ENCODE assay signal across 8 cellular contexts in genomic region chr13:49606747-49607648, GRCh38. TPM values are rescaled to one million over a fixed set of nuclear protein-coding genes. Genes with fewer than 3 reads are reported as not detected.
DNase-seq lines count a peak whose midpoint lies in the region; ATAC-seq and TF ChIP-seq lines count a peak whose summit lies in the region.

No MANE protein-coding gene starts in this region.

- peak overlapping the region; percentile 52 for H3K4me3 ChIP-seq in GM06990 (replicated peaks; ENCODE audit: low read depth, low read length)
- peak overlapping the region in 1 of 2 donors; percentile 14 for H3K4me3 ChIP-seq in testis

- TF ChIP-seq POLR2A in testis (IDR thresholded peaks at IDR 0.05), result no peak

- H3K27ac Mint-ChIP-seq in osteocyte (ENCODE audit: unreplicated experiment), result peak overlapping the region; percentile 78

- H3K27me3 ChIP-seq in GM06990 (replicated peaks; ENCODE audit: control insufficient read depth, insufficient read depth, low read length) (no peaks in the 10 kb centered on the region), testis (no peaks in the 10 kb centered on the region)

- H3K4me3 Mint-ChIP-seq in osteocyte (ENCODE audit: unreplicated experiment), result peak overlapping the region; percentile 63

- DNase-seq in GM06990 (ENCODE audit: extremely low read depth, insufficient read length), result peak; percentile 34
- DNase-seq in NCI-H1092 (lab: John Stamatoyannopoulos, UW), result peak; percentile 40
- DNase-seq in SK-N-DZ (ENCODE audit: low spot score), result peak; percentile 86
- peak; percentile 83 for DNase-seq in activated naive CD4-positive, alpha-beta T cell treated with Interleukin-2 at 50 U/mL for 16 hours
- peak; percentile 78 for DNase-seq in germinal center (ENCODE audit: low spot score)
- peak; percentile 91 for DNase-seq in osteocyte (ENCODE audit: extremely low spot score, unreplicated experiment)
- DNase-seq in testis, result peak; percentile 92

- H3K4me1 ChIP-seq in testis, result no peaks in the 10 kb centered on the region

- H3K36me3 Mint-ChIP-seq in osteocyte (ENCODE audit: unreplicated experiment), result no peaks in the 10 kb centered on the region

- TF ChIP-seq CTCF in GM06990 (IDR thresholded peaks at IDR 0.05; ENCODE audit: insufficient read depth, low read length, poor library complexity, severe bottlenecking) (peak; percentile 79), osteocyte (IDR thresholded peaks at IDR 0.05) (peak; percentile 87), testis (IDR thresholded peaks at IDR 0.05) (peak; percentile 54 to 64 (median 63))

- H3K9me3 Mint-ChIP-seq in osteocyte (ENCODE audit: unreplicated experiment), result no peaks in the 10 kb centered on the region

- H3K36me3 ChIP-seq in GM06990 (ENCODE audit: control insufficient read depth, insufficient read depth, low read length), result no peaks in the 10 kb centered on the region
- no peaks in the 10 kb centered on the region for H3K36me3 ChIP-seq in testis (ENCODE audit: low read depth, missing control alignments)

- WGBS in testis, 2 donors, result 45 to 48% methylated on average over 15 of the region's 15 CpGs

- H3K9me3 ChIP-seq in testis, result no peaks in the 10 kb centered on the region

- H3K4me1 Mint-ChIP-seq in osteocyte (ENCODE audit: unreplicated experiment), result peaks cover 4% of the 10 kb centered on the region

- intact Hi-C loops in testis (cut with DNase I; ENCODE audit: low total_unique reads), result no loop called here

- peak; percentile 94 for ATAC-seq in HG02588 (IDR thresholded peaks at IDR 0.05; ENCODE audit: unreplicated experiment)

- H3K27ac ChIP-seq in testis, result peak overlapping the region in 1 of 2 donors; percentile 22

- H3K27me3 Mint-ChIP-seq in osteocyte (ENCODE audit: unreplicated experiment), result no peaks in the 10 kb centered on the region

RNA-seq across cellular contexts. Expression of gene ARL11, which starts 21.3 kb away (rescaled TPM):
- 0.03 and 0.45 TPM in 2 replicates for polyA plus RNA-seq in SK-N-DZ (2014; cell fraction: cytosol; rRNA removed)
- polyA plus RNA-seq in SK-N-DZ (2014; cell fraction: nucleus; rRNA removed), result 0.11 TPM in 1 of 2 replicates, not detected in the other
- total RNA-seq in osteocyte (not detected in 2 replicates), testis (under 1 TPM; 0.25 to 0.47 TPM)
- polyA plus RNA-seq in testis (ENCODE audit: insufficient read depth, low read depth, low replicate concordance), result 0.62 TPM

RNA-seq across cellular contexts. Expression of gene RCBTB1, which starts 21.6 kb away (rescaled TPM):
- polyA plus RNA-seq in SK-N-DZ (2014; cell fraction: cytosol; rRNA removed), result 38.6 and 45.3 TPM in 2 replicates
- polyA plus RNA-seq in SK-N-DZ (2014; cell fraction: nucleus; rRNA removed), result 39.3 and 48.8 TPM in 2 replicates
- total RNA-seq in osteocyte (26.2 and 29.3 TPM in 2 replicates), testis (10 to 100 TPM; 20.5 to 32.8 TPM)
- 14.4 TPM for polyA plus RNA-seq in testis (ENCODE audit: insufficient read depth, low read depth, low replicate concordance)

Comparison
In these comparisons a context has a peak if more than half of its experiments do, and no peak if none do; other contexts are left out.
1. DNase-seq: peak in every context shown above with its lines; median percentile 92 in testis; 91 in osteocyte; 86 in SK-N-DZ; 83 in activated naive CD4-positive, alpha-beta T cell treated with Interleukin-2 at 50 U/mL for 16 hours; 78 in germinal center; 40 in NCI-H1092; 34 in GM06990.